ENCODE assay signal across 7 cellular contexts in genomic region chr22:36331306-36331911, GRCh38. TPM values are rescaled to one million over a fixed set of nuclear protein-coding genes. Genes with fewer than 3 reads are reported as not detected.
DNase-seq lines count a peak whose midpoint lies in the region; ATAC-seq and TF ChIP-seq lines count a peak whose summit lies in the region.

No MANE protein-coding gene starts in this region.

- peak overlapping the region; percentile 68 for H3K9ac ChIP-seq in PC-3 (ENCODE audit: low read length)

- ATAC-seq in GM18858 (IDR thresholded peaks at IDR 0.05; ENCODE audit: unreplicated experiment): peak; percentile 47
- peak; percentile 51 for ATAC-seq in HG03103 (IDR thresholded peaks at IDR 0.05; ENCODE audit: low read depth, unreplicated experiment)
- ATAC-seq in PC-3: peak; percentile 58
- ATAC-seq in foreskin keratinocyte: peak; percentile 47
- ATAC-seq in omental fat pad (ENCODE audit: low FRiP score): peak; percentile 19

- BruUV-seq in PC-3 (replicated peaks; lab: Mats Ljungman, UMichigan): no TSS peak

- no peaks in the 10 kb centered on the region for H3K9me2 ChIP-seq in PC-3 (replicated peaks; ENCODE audit: low read length)

- 0 out of 2 replicates have a peak, but pooled peaks cover 10% of the 10 kb centered on the region for H4K20me1 ChIP-seq in PC-3 (ENCODE audit: low read length)

- no peaks in the 10 kb centered on the region for H3K27me3 Mint-ChIP-seq in activated T-helper 1 cell treated with anti-CD3 and anti-CD28 coated beads, Interleukin-12 subunit alpha, Interleukin-12 subunit beta, Interleukin-2, Interleukin-4 antibody, amounts not matched to agents 30 ng/mL and 10 ng/mL and 1 ng/mL, durations not matched to agents 14 hours and 24 hours and 36 hours (ENCODE audit: insufficient read depth)
- no peaks in the 10 kb centered on the region for H3K27me3 Mint-ChIP-seq in type B pancreatic cell

- no peaks in the 10 kb centered on the region for H3K9me3 ChIP-seq in PC-3 (ENCODE audit: low read length)

- H3K9me3 Mint-ChIP-seq in activated T-helper 1 cell treated with anti-CD3 and anti-CD28 coated beads, Interleukin-12 subunit alpha, Interleukin-12 subunit beta, Interleukin-2, Interleukin-4 antibody, amounts not matched to agents 30 ng/mL and 10 ng/mL and 1 ng/mL, durations not matched to agents 14 hours and 24 hours and 36 hours: no peaks in the 10 kb centered on the region
- no peaks in the 10 kb centered on the region for H3K9me3 Mint-ChIP-seq in type B pancreatic cell

- H3K27ac ChIP-seq in PC-3 (ENCODE audit: low read length) (peak overlapping the region; percentile 97), foreskin keratinocyte (peak overlapping the region; percentile 66)

- peaks cover 99% of the 10 kb centered on the region for H3K4me1 Mint-ChIP-seq in activated T-helper 1 cell treated with anti-CD3 and anti-CD28 coated beads, Interleukin-12 subunit alpha, Interleukin-12 subunit beta, Interleukin-2, Interleukin-4 antibody, amounts not matched to agents 30 ng/mL and 10 ng/mL and 1 ng/mL, durations not matched to agents 14 hours and 24 hours and 36 hours (ENCODE audit: low read depth)
- H3K4me1 Mint-ChIP-seq in type B pancreatic cell (ENCODE audit: unreplicated experiment): peaks cover 87% of the 10 kb centered on the region

- peak overlapping the region; percentile 83 for H3K4me2 ChIP-seq in PC-3 (ENCODE audit: low read length)

- intact Hi-C loops in PC-3 (cut with micrococcal nuclease): loop anchor here (2.0 kb wide), 1 partner anchor 55 kb away; the partner anchor contains the start of gene MYH9
- intact Hi-C loops in activated T-helper 1 cell treated with anti-CD3 and anti-CD28 coated beads, Interleukin-12 subunit alpha, Interleukin-12 subunit beta, Interleukin-2, Interleukin-4 antibody, amounts not matched to agents 30 ng/mL and 10 ng/mL and 1 ng/mL, durations not matched to agents 14 hours and 24 hours and 36 hours (cut with micrococcal nuclease): loop anchor here (1.0 kb wide), 4 partner anchors 8 to 150 kb away; partner anchors contain the start of gene TXN2

- H3K4me1 ChIP-seq in PC-3 (ENCODE audit: insufficient read depth, low read length) (peaks cover 78% of the 10 kb centered on the region), foreskin keratinocyte (peaks cover 75% of the 10 kb centered on the region)

- peak overlapping the region; percentile 86 for H3K4me3 Mint-ChIP-seq in activated T-helper 1 cell treated with anti-CD3 and anti-CD28 coated beads, Interleukin-12 subunit alpha, Interleukin-12 subunit beta, Interleukin-2, Interleukin-4 antibody, amounts not matched to agents 30 ng/mL and 10 ng/mL and 1 ng/mL, durations not matched to agents 14 hours and 24 hours and 36 hours
- peak overlapping the region; percentile 76 for H3K4me3 Mint-ChIP-seq in type B pancreatic cell

- H3K36me3 ChIP-seq in PC-3 (ENCODE audit: low read depth, low read length): peaks cover 56% of the 10 kb centered on the region

- peak overlapping the region; percentile 98 for H3K27ac Mint-ChIP-seq in activated T-helper 1 cell treated with anti-CD3 and anti-CD28 coated beads, Interleukin-12 subunit alpha, Interleukin-12 subunit beta, Interleukin-2, Interleukin-4 antibody, amounts not matched to agents 30 ng/mL and 10 ng/mL and 1 ng/mL, durations not matched to agents 14 hours and 24 hours and 36 hours
- peak overlapping the region; percentile 100 for H3K27ac Mint-ChIP-seq in type B pancreatic cell

- CTCF ChIA-PET in PC-3 (lab: Charles Lee): interaction anchor here (0.5 kb wide), 1 partner anchor 1411 kb away, joined by 3 read pairs; no protein-coding TSS in a partner anchor

- peak overlapping the region; percentile 33; the same call in 1 of the 2 replicates for H3K4me3 ChIP-seq in PC-3 (ENCODE audit: low read length)

- H3K79me2 ChIP-seq in PC-3 (ENCODE audit: low read length): peaks cover 95% of the 10 kb centered on the region

- H3K36me3 Mint-ChIP-seq in activated T-helper 1 cell treated with anti-CD3 and anti-CD28 coated beads, Interleukin-12 subunit alpha, Interleukin-12 subunit beta, Interleukin-2, Interleukin-4 antibody, amounts not matched to agents 30 ng/mL and 10 ng/mL and 1 ng/mL, durations not matched to agents 14 hours and 24 hours and 36 hours (ENCODE audit: low read depth): peaks cover 77% of the 10 kb centered on the region
- peaks cover 35% of the 10 kb centered on the region for H3K36me3 Mint-ChIP-seq in type B pancreatic cell

- no peak for TF ChIP-seq CTCF in PC-3 (conservative IDR thresholded peaks at IDR 0.05; ENCODE audit: low read depth, low read length)
- peak; percentile 38 for TF ChIP-seq CTCF in foreskin keratinocyte (conservative IDR thresholded peaks at IDR 0.05)
- no peak for TF ChIP-seq CTCF in omental fat pad (IDR thresholded peaks at IDR 0.05)
- no peak for TF ChIP-seq CTCF in type B pancreatic cell (conservative IDR thresholded peaks at IDR 0.05)

- POLR2A ChIA-PET in PC-3 (lab: Charles Lee; ENCODE audit: unreplicated experiment): interaction anchor here (1.0 kb wide), 1 partner anchor 21 kb away, joined by 3 read pairs; no protein-coding TSS in a partner anchor

- peak; percentile 96 for DNase-seq in PC-3
- DNase-seq in activated T-helper 1 cell treated with anti-CD3 and anti-CD28 coated beads, Interleukin-12 subunit alpha, Interleukin-12 subunit beta, Interleukin-2, Interleukin-4 antibody, amounts not matched to agents 30 ng/mL and 10 ng/mL and 1 ng/mL, durations not matched to agents 14 hours and 24 hours and 36 hours (ENCODE audit: low spot score): peak; percentile 77
- peak; percentile 98 to 99 for DNase-seq in foreskin keratinocyte
- no peak for DNase-seq in omental fat pad (ENCODE audit: low spot score)
- no peak for DNase-seq in type B pancreatic cell (ENCODE audit: extremely low spot score, unreplicated experiment)

- no peak overlapping the region for H2AFZ ChIP-seq in PC-3 (ENCODE audit: low read length)

- H3F3A ChIP-seq in PC-3 (ENCODE audit: low read length, unreplicated experiment): peaks cover 23% of the 10 kb centered on the region

- no peaks in the 10 kb centered on the region for H3K27me3 ChIP-seq in PC-3 (ENCODE audit: low read length)
- H3K27me3 ChIP-seq in foreskin keratinocyte: no peaks in the 10 kb centered on the region

RNA-seq across cellular contexts. Expression of gene MYH9, which starts 56.4 kb away (rescaled TPM):
- total RNA-seq in PC-3 (2014; rRNA removed): 357 and 546 TPM in 2 replicates
- 618 and 639 TPM in 2 replicates for total RNA-seq in activated T-helper 1 cell treated with anti-CD3 and anti-CD28 coated beads, Interleukin-12 subunit alpha, Interleukin-12 subunit beta, Interleukin-2, Interleukin-4 antibody, amounts not matched to agents 30 ng/mL and 10 ng/mL and 1 ng/mL, durations not matched to agents 14 hours and 24 hours and 36 hours
- total RNA-seq in foreskin keratinocyte: 926 and 995 TPM in 2 replicates
- polyA plus RNA-seq in foreskin keratinocyte: 295 and 315 TPM in 2 replicates
- 100 to 1,000 TPM; 225 to 463 (median 370) TPM for total RNA-seq in omental fat pad
- total RNA-seq in type B pancreatic cell (ENCODE audit: low replicate concordance): 277 and 364 TPM in 2 replicates

Comparison
In these comparisons a context has a peak if more than half of its experiments do, and no peak if none do; other contexts are left out.
1. DNase-seq: peak in PC-3 (single experiment), activated T-helper 1 cell treated with anti-CD3 and anti-CD28 coated beads, Interleukin-12 subunit alpha, Interleukin-12 subunit beta, Interleukin-2, Interleukin-4 antibody, amounts not matched to agents 30 ng/mL and 10 ng/mL and 1 ng/mL, durations not matched to agents 14 hours and 24 hours and 36 hours (single experiment) and foreskin keratinocyte (2 of 2); none in omental fat pad (single experiment) and type B pancreatic cell (single experiment).
2. Peak in every context shown above with its lines, with median percentiles within 50 percentile points of each other: ATAC-seq.